Comparison of ENCODE assay signal across 10 cellular contexts in the genomic region with DNA sequence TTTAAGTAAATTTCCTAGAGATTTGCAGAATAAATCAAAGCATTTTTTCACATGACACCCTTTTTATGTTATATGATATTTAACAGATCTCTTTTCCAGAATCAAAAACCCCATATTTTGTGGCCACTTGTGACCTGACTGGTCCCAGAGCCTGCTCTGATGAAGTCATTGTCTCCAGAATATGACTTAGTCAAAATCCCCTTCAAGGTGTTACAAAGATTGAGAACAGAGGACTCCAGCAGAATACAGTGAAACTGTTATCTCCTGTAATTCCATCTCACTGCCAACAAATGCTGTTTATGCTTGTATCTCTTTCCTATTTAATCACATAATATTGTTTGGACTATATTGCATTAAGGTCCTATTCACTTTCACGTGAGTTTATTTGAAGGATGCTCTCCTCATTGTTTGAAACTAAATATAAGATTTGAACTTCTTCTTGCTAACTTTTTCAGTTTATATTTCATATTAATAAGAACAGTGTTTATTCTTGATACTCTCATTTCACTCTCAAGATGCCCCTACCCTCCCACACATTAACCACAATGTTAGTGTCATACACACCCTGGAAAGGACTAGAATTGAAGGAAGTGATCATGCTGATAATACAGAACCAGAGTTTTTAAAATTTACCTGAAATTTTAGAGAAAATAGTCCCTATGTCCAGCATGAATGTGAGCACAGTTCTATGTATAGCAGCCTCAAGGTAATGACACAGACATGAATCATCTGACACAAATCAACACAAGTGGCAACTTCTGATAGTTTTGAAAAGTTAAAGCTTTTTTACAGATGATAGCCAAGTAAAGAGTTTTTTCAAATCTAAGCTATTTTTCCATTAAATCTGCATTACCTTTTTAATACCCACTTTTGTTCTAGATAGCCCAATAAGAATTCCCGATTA. TPM values are rescaled to one million over a fixed set of nuclear protein-coding genes. Genes with fewer than 3 reads are reported as not detected.
DNase-seq lines count a peak whose midpoint lies in the region; ATAC-seq lines count a peak whose summit lies in the region.
"Had no signal": no experiment of that assay in that cellular context is flagged by ENCODE, and none has a peak within 500 bp of the region (broad histone marks: within the 10 kb centered on the region; RNA-seq: fewer than 3 reads in every experiment).

No MANE protein-coding gene starts in this region.

- no peaks in the 10 kb centered on the region for H3K27me3 Mint-ChIP-seq in activated naive CD8-positive, alpha-beta T cell
- peaks cover 4% of the 10 kb centered on the region for H3K27me3 Mint-ChIP-seq in activated naive CD8-positive, alpha-beta T cell treated with anti-CD3 and anti-CD28 coated beads for 36 hours

- peak overlapping the region; percentile 37 for H3K27ac Mint-ChIP-seq in activated naive CD8-positive, alpha-beta T cell
- no peak overlapping the region for H3K27ac Mint-ChIP-seq in activated naive CD8-positive, alpha-beta T cell treated with anti-CD3 and anti-CD28 coated beads for 36 hours
- H3K27ac Mint-ChIP-seq: B cell had no signal

- no peaks in the 10 kb centered on the region for H3K9me3 Mint-ChIP-seq in activated naive CD8-positive, alpha-beta T cell (ENCODE audit: low read depth)
- no peaks in the 10 kb centered on the region for H3K9me3 Mint-ChIP-seq in activated naive CD8-positive, alpha-beta T cell treated with anti-CD3 and anti-CD28 coated beads for 36 hours

- ATAC-seq in HG02840 (IDR thresholded peaks at IDR 0.05; ENCODE audit: low FRiP score, unreplicated experiment) (peak; percentile 52), GM21367 (IDR thresholded peaks at IDR 0.05; ENCODE audit: unreplicated experiment) (no peak)

- no peaks in the 10 kb centered on the region for H3K36me3 Mint-ChIP-seq in activated naive CD8-positive, alpha-beta T cell
- no peaks in the 10 kb centered on the region for H3K36me3 Mint-ChIP-seq in activated naive CD8-positive, alpha-beta T cell treated with anti-CD3 and anti-CD28 coated beads for 36 hours

- no peak overlapping the region for H3K4me3 Mint-ChIP-seq in activated naive CD8-positive, alpha-beta T cell
- H3K4me3 Mint-ChIP-seq in activated naive CD8-positive, alpha-beta T cell treated with anti-CD3 and anti-CD28 coated beads for 36 hours, result no peak overlapping the region
- H3K4me3 Mint-ChIP-seq: B cell had no signal

- H3K4me1 Mint-ChIP-seq in activated naive CD8-positive, alpha-beta T cell (ENCODE audit: low read depth), result peaks cover 19% of the 10 kb centered on the region
- peaks cover 26% of the 10 kb centered on the region for H3K4me1 Mint-ChIP-seq in activated naive CD8-positive, alpha-beta T cell treated with anti-CD3 and anti-CD28 coated beads for 36 hours

- DNase-seq in activated naive CD8-positive, alpha-beta T cell treated with anti-CD3 and anti-CD28 coated beads for 36 hours, result no peak
- DNase-seq in RKO (ENCODE audit: low spot score) (peak; percentile 41), NCI-H1694 treated with DMSO at 0.1 percent for 48 hours (lab: John Stamatoyannopoulos, UW) (no peak), GM19238 (ENCODE audit: insufficient read length, low spot score) (no peak), NCI-H1436 (lab: John Stamatoyannopoulos, UW) (no peak)
- DNase-seq: activated CD8-positive, alpha-beta memory T cell treated with anti-CD3 and anti-CD28 coated beads, Interleukin-2, amount 50 U/mL, for 48 hours had no signal

RNA-seq across cellular contexts. Expression of gene RGS1, which starts 25.8 kb away (rescaled TPM):
- 1 to 10 TPM; 8.4 to 9.4 TPM for total RNA-seq in activated naive CD8-positive, alpha-beta T cell treated with anti-CD3 and anti-CD28 coated beads for 36 hours

RNA-seq across cellular contexts. Expression of gene RGS13, which starts 34.5 kb away (rescaled TPM):
- not detected for total RNA-seq in activated naive CD8-positive, alpha-beta T cell treated with anti-CD3 and anti-CD28 coated beads for 36 hours
